15 cellular contexts compared by ENCODE assay signal in the genomic region with DNA sequence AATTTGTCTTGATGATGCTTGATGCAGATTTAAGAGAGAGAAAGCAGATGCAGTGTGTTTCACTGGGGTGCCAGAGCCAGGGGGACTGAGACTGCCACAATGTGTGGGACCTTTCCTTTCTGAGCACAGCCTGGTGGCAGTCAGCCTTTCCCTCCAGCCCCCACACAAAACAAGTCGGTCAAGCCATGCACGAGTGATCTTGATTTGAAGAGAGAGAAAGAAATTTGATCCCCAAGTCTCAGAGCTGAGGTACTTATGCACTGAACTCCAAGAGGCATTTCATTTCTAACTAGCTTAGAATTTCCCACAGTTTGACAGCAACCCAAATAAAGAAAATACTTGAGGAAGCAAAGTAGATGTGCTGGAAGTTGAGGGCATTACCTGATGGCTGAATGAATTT.
DNase-seq lines count a peak whose midpoint lies in the region; ATAC-seq and TF ChIP-seq lines count a peak whose summit lies in the region.
"Had no signal": no experiment of that assay in that cellular context is flagged by ENCODE, and none has a peak within 500 bp of the region (broad histone marks: within the 10 kb centered on the region; RNA-seq: fewer than 3 reads in every experiment).

No MANE protein-coding gene starts in this region.

- peak overlapping the region in 3 of 4 donors; percentile 2 to 63 (median 62) for H3K4me3 Mint-ChIP-seq in CD4-positive, CD25-positive, alpha-beta regulatory T cell

- no peak overlapping the region for H3K27ac ChIP-seq in CD4-positive, CD25-positive, alpha-beta regulatory T cell (ENCODE audit: insufficient read depth, low read length, poor library complexity, severe bottlenecking)
- H3K27ac ChIP-seq: sigmoid colon, suprapubic skin had no signal

- peak overlapping the region in 2 of 3 donors; percentile 2 to 76 for H3K27ac Mint-ChIP-seq in CD4-positive, CD25-positive, alpha-beta regulatory T cell

- H3K9me3 Mint-ChIP-seq in CD4-positive, CD25-positive, alpha-beta regulatory T cell = peaks cover 0 to 4% (median 0%) of the 10 kb centered on the region in 7 donors

- ATAC-seq in CD4-positive, CD25-positive, alpha-beta regulatory T cell (ENCODE audit: low read depth in 2 of 2) = no peak
- ATAC-seq in SK-N-SH treated with all-trans-retinoic acid at 6 μM for 48 hours = peak; percentile 79
- no peak for ATAC-seq in HG02870 (IDR thresholded peaks at IDR 0.05; ENCODE audit: unreplicated experiment)
- ATAC-seq in GM18498 (IDR thresholded peaks at IDR 0.05; ENCODE audit: unreplicated experiment) = no peak

- H3K4me3 ChIP-seq in CD4-positive, CD25-positive, alpha-beta regulatory T cell (ENCODE audit: low read depth, low read length) = no peak overlapping the region
- H3K4me3 ChIP-seq: sigmoid colon, suprapubic skin had no signal

- no peaks in the 10 kb centered on the region for H3K9me3 ChIP-seq in CD4-positive, CD25-positive, alpha-beta regulatory T cell (ENCODE audit: control insufficient read depth in 2 of 2, low read length in 2 of 2)
- H3K9me3 ChIP-seq: sigmoid colon, suprapubic skin had no signal

- H3K4me1 ChIP-seq in CD4-positive, CD25-positive, alpha-beta regulatory T cell (ENCODE audit: control insufficient read depth, insufficient read depth, low read length, poor library complexity, severe bottlenecking) = peaks cover 35% of the 10 kb centered on the region
- H3K4me1 ChIP-seq: sigmoid colon had no signal

- H3K4me1 Mint-ChIP-seq in CD4-positive, CD25-positive, alpha-beta regulatory T cell = peaks cover 11 to 59% (median 35%) of the 10 kb centered on the region in 4 donors

- DNase-seq in CD4-positive, CD25-positive, alpha-beta regulatory T cell = no peak
- DNase-seq in DMS 273 treated with DMSO at 0.1 percent for 48 hours (lab: John Stamatoyannopoulos, UW) (peak; percentile 45), left kidney (ENCODE audit: low read depth, low spot score) (peak; percentile 96)
- no peak for DNase-seq in stimulated activated naive CD4-positive, alpha-beta T cell treated with Interleukin-2 at 50 U/mL for 16 hours (lab: John Stamatoyannopoulos, UW)
- DNase-seq: activated CD4-positive, alpha-beta T cell treated with anti-CD3 and anti-CD28 coated beads, Interleukin-2, amount 50 U/mL, for 48 hours; anterior cingulate cortex; effector memory CD4-positive, alpha-beta T cell; KBM-7; NCI-H2029; sigmoid colon had no signal

- no peaks in the 10 kb centered on the region for H3K36me3 ChIP-seq in CD4-positive, CD25-positive, alpha-beta regulatory T cell (ENCODE audit: control insufficient read depth, insufficient read depth, low read length)
- H3K36me3 ChIP-seq: sigmoid colon, suprapubic skin had no signal

- no peaks in the 10 kb centered on the region for H3K36me3 Mint-ChIP-seq in CD4-positive, CD25-positive, alpha-beta regulatory T cell
- H3K36me3 Mint-ChIP-seq: CD14-positive monocyte had no signal

- no peaks in the 10 kb centered on the region for H3K27me3 Mint-ChIP-seq in CD4-positive, CD25-positive, alpha-beta regulatory T cell

- H3K27me3 ChIP-seq in CD4-positive, CD25-positive, alpha-beta regulatory T cell (ENCODE audit: control insufficient read depth, insufficient read depth, low read length) = no peaks in the 10 kb centered on the region
- H3K27me3 ChIP-seq: sigmoid colon, suprapubic skin had no signal

TF ChIP-seq in SK-N-SH treated with all-trans-retinoic acid at 6 μM for 48 hours, 23 proteins besides CTCF, POLR2A, EP300 and RAD21:
- TF ChIP-seq, protein P1, sequence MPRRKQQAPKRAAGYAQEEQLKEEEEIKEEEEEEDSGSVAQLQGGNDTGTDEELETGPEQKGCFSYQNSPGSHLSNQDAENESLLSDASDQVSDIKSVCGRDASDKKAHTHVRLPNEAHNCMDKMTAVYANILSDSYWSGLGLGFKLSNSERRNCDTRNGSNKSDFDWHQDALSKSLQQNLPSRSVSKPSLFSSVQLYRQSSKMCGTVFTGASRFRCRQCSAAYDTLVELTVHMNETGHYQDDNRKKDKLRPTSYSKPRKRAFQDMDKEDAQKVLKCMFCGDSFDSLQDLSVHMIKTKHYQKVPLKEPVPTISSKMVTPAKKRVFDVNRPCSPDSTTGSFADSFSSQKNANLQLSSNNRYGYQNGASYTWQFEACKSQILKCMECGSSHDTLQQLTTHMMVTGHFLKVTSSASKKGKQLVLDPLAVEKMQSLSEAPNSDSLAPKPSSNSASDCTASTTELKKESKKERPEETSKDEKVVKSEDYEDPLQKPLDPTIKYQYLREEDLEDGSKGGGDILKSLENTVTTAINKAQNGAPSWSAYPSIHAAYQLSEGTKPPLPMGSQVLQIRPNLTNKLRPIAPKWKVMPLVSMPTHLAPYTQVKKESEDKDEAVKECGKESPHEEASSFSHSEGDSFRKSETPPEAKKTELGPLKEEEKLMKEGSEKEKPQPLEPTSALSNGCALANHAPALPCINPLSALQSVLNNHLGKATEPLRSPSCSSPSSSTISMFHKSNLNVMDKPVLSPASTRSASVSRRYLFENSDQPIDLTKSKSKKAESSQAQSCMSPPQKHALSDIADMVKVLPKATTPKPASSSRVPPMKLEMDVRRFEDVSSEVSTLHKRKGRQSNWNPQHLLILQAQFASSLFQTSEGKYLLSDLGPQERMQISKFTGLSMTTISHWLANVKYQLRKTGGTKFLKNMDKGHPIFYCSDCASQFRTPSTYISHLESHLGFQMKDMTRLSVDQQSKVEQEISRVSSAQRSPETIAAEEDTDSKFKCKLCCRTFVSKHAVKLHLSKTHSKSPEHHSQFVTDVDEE (CRISPR knock-in tag; IDR thresholded peaks at IDR 0.05) = no peak
- no peak for TF ChIP-seq TCF4 (CRISPR knock-in tag; IDR thresholded peaks at IDR 0.05; ENCODE audit: borderline replicate concordance)
- TF ChIP-seq ZNF70 (CRISPR knock-in tag; IDR thresholded peaks at IDR 0.05) = no peak
- no peak for TF ChIP-seq PPARA (CRISPR knock-in tag; IDR thresholded peaks at IDR 0.05; ENCODE audit: borderline replicate concordance)
- no peak for TF ChIP-seq RARB (CRISPR knock-in tag; IDR thresholded peaks at IDR 0.05)
- no peak for TF ChIP-seq SNAI2 (CRISPR knock-in tag; IDR thresholded peaks at IDR 0.05)
- TF ChIP-seq ZNF565 (CRISPR knock-in tag; conservative IDR thresholded peaks at IDR 0.05; ENCODE audit: low read depth) = no peak
- no peak for TF ChIP-seq GLIS3 (CRISPR knock-in tag; IDR thresholded peaks at IDR 0.05)
- no peak for TF ChIP-seq CSDC2 (CRISPR knock-in tag; IDR thresholded peaks at IDR 0.05)

Comparison
In these comparisons a context has a peak if more than half of its experiments do, and no peak if none do; other contexts are left out.
1. DNase-seq: peak in DMS 273 treated with DMSO at 0.1 percent for 48 hours (single experiment) and left kidney (single experiment); none in CD4-positive, CD25-positive, alpha-beta regulatory T cell (0 of 3) and stimulated activated naive CD4-positive, alpha-beta T cell treated with Interleukin-2 at 50 U/mL for 16 hours (single experiment).